2 cellular contexts compared by ENCODE assay signal in the genomic region with DNA sequence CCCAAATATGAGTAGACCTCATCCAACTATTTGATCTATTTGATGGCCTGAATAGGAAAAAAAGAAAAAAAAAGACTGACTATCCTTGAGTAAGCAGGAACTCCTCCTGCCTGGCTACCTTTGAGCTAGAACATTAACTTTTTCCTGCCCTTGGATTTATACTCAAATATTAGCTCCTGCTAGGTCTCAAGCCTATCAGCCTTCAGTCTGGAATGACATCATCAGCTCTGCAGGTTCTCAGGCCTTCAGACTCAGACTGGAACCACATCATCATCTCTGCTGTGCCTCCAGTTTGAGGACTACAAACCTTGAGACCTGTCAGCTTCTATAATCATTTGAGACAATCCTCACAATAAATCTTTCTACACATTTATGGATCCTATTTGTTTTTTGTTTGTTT.
TF ChIP-seq lines count a peak whose summit lies in the region.

No MANE protein-coding gene starts in this region.

TF ChIP-seq in HEK293, 187 proteins besides CTCF, POLR2A, EP300 and RAD21 (continued from another document):
- TF ChIP-seq, protein P1, sequence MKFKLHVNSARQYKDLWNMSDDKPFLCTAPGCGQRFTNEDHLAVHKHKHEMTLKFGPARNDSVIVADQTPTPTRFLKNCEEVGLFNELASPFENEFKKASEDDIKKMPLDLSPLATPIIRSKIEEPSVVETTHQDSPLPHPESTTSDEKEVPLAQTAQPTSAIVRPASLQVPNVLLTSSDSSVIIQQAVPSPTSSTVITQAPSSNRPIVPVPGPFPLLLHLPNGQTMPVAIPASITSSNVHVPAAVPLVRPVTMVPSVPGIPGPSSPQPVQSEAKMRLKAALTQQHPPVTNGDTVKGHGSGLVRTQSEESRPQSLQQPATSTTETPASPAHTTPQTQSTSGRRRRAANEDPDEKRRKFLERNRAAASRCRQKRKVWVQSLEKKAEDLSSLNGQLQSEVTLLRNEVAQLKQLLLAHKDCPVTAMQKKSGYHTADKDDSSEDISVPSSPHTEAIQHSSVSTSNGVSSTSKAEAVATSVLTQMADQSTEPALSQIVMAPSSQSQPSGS (tag by site-specific recombination; IDR thresholded peaks at IDR 0.05; ENCODE audit: low read depth), result peak; percentile 52; the same call in 1 of the 2 replicates

TF ChIP-seq in IMR-90, 13 proteins besides CTCF, POLR2A, EP300 and RAD21 (continued from another document):
- TF ChIP-seq, protein P2, sequence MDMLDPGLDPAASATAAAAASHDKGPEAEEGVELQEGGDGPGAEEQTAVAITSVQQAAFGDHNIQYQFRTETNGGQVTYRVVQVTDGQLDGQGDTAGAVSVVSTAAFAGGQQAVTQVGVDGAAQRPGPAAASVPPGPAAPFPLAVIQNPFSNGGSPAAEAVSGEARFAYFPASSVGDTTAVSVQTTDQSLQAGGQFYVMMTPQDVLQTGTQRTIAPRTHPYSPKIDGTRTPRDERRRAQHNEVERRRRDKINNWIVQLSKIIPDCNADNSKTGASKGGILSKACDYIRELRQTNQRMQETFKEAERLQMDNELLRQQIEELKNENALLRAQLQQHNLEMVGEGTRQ (IDR thresholded peaks at IDR 0.05; ENCODE audit: low read depth, low read length), result no peak
TF ChIP-seq in IMR-90: peak in this region for 0.
